In genomic region chr15:60077581-60078359, GRCh38 we compare ENCODE assay signal across 16 cellular contexts.
A peak's percentile ranks its signal among the peaks of the same experiment; 100 is the strongest.
DNase-seq lines count a peak whose midpoint lies in the region; ATAC-seq lines count a peak whose summit lies in the region.
"Had no signal": no experiment of that assay in that cellular context is flagged by ENCODE, and none has a peak within 500 bp of the region (broad histone marks: within the 10 kb centered on the region; RNA-seq: fewer than 3 reads in every experiment).

No MANE protein-coding gene starts in this region.

- no peak overlapping the region for H3K4me2 ChIP-seq in mesendoderm (ENCODE audit: low read length)

- WGBS in mesendoderm (ENCODE audit: extremely low coverage, insufficient coverage, low lambda C conversion rate), result no CpG with 5 or more reads among the region's 11 CpGs

- no peak overlapping the region for H4K8ac ChIP-seq in mesendoderm (ENCODE audit: low read depth, low read length)

- H3K4me3 ChIP-seq in mesendoderm (ENCODE audit: low read length), result no peak overlapping the region

- H3K4ac ChIP-seq in mesendoderm (ENCODE audit: low read depth, low read length), result no peak overlapping the region

- no peak overlapping the region for H4K5ac ChIP-seq in mesendoderm (ENCODE audit: low read length)

- H3K79me1 ChIP-seq in mesendoderm (ENCODE audit: low read length), result no peaks in the 10 kb centered on the region

- H3K79me2 ChIP-seq in mesendoderm (ENCODE audit: control insufficient read depth, insufficient read depth, low read length), result no peaks in the 10 kb centered on the region

- no peak overlapping the region for H3K23ac ChIP-seq in mesendoderm (ENCODE audit: low read length)

- no peak overlapping the region for H3K18ac ChIP-seq in mesendoderm (ENCODE audit: low read length)

- no peak overlapping the region for H2BK5ac ChIP-seq in mesendoderm (ENCODE audit: low read length)

- no peak overlapping the region for H2BK120ac ChIP-seq in mesendoderm (ENCODE audit: low read depth, low read length)

- no peak overlapping the region for H3K27ac ChIP-seq in mesendoderm (ENCODE audit: low read depth, low read length)

- DNase-seq in stimulated activated CD4-positive, alpha-beta T cell treated with anti-CD3 and anti-CD28 coated beads, Interleukin-15, amount 100 ng/mL, for 48 hours (ENCODE audit: low read depth in 2 of 2), result peak; percentile 23 to 36
- no peak for DNase-seq in stimulated activated CD4-positive, alpha-beta T cell treated with anti-CD3 and anti-CD28 coated beads, Interleukin-4, amount 100 ng/mL, for 1 hour
- peak; percentile 3 to 17 (median 15) for DNase-seq in activated CD8-positive, alpha-beta memory T cell treated with anti-CD3 and anti-CD28 coated beads for 48 hours (ENCODE audit: low read depth in 2 of 3, low spot score in 2 of 3)
- DNase-seq in mesendoderm (peak; percentile 14), iPS-NIHi11 (ENCODE audit: low spot score) (no peak)
- no peak for DNase-seq in activated CD4-positive, CD25-positive, alpha-beta regulatory T cell (lab: John Stamatoyannopoulos, UW)
- DNase-seq: AML-193, DMS53, mesenchymal stem cell, NCI-H1092, NCI-H446 treated with DMSO at 0.1 percent for 48 hours, occipital lobe, T-cell had no signal

- ATAC-seq in HG03280 (IDR thresholded peaks at IDR 0.05; ENCODE audit: unreplicated experiment) (no peak), HG03432 (IDR thresholded peaks at IDR 0.05; ENCODE audit: unreplicated experiment) (no peak)
- ATAC-seq: Panc1, T-cell had no signal

- no peak overlapping the region for H2BK15ac ChIP-seq in mesendoderm (replicated peaks; ENCODE audit: low read depth)

- H3K36me3 ChIP-seq in mesendoderm (ENCODE audit: control insufficient read depth, insufficient read depth, low read length), result no peaks in the 10 kb centered on the region

- no peak overlapping the region for H3K9ac ChIP-seq in mesendoderm (ENCODE audit: low read length)

- H3K56ac ChIP-seq in mesendoderm (ENCODE audit: low read length), result peak overlapping the region; percentile 11

- H3K4me1 ChIP-seq in mesendoderm (ENCODE audit: control insufficient read depth, low read depth, low read length), result peaks cover 4% of the 10 kb centered on the region

- no peaks in the 10 kb centered on the region for H3K27me3 ChIP-seq in mesendoderm (ENCODE audit: insufficient read depth, low read length, poor library complexity)

- H2AK5ac ChIP-seq in mesendoderm (ENCODE audit: low read length), result no peak overlapping the region

Comparison
In these comparisons a context has a peak if more than half of its experiments do, and no peak if none do; other contexts are left out.
1. DNase-seq: peak in stimulated activated CD4-positive, alpha-beta T cell treated with anti-CD3 and anti-CD28 coated beads, Interleukin-15, amount 100 ng/mL, for 48 hours (2 of 2), activated CD8-positive, alpha-beta memory T cell treated with anti-CD3 and anti-CD28 coated beads for 48 hours (3 of 3) and mesendoderm (single experiment); none in stimulated activated CD4-positive, alpha-beta T cell treated with anti-CD3 and anti-CD28 coated beads, Interleukin-4, amount 100 ng/mL, for 1 hour (single experiment), iPS-NIHi11 (single experiment) and activated CD4-positive, CD25-positive, alpha-beta regulatory T cell (0 of 4).